In the genomic region with DNA sequence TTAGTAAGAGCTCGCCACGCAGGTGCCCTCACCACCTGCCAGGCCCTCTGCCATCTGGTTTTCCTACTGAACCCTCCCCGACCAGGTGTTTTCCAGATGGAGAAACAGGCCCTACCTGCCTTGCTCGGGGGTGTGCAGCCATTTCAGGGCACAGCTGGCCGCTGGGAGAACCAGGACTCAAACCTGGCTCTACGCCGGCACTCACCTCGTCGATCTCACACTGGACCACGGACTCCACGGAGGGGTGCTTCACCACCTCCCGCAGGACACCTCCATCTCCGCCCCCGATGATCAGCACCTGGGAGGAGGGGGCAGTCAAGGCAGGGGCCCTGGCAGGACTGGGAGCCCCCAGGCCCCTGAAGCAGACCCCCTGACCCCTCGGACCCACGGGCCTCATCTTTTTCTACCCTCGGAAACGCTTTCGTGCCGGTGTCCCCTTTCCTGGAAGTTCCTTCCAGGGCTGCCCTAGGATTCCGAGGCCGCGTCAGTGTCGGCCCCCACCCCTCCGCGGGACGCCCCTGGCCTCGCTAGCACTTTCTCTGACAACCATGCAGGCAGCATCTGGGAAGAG, we compare ENCODE assay signal across 8 cellular contexts. TPM values are rescaled to one million over a fixed set of nuclear protein-coding genes. Genes with fewer than 3 reads are reported as not detected.
DNase-seq lines count a peak whose midpoint lies in the region; ATAC-seq, FAIRE-seq and TF ChIP-seq lines count a peak whose summit lies in the region.

No MANE protein-coding gene starts in this region.

- H3K79me2 ChIP-seq in PC-9 (ENCODE audit: low read depth), result peaks cover 14% of the 10 kb centered on the region

- H3K4me1 ChIP-seq in PC-9 (replicated peaks; ENCODE audit: insufficient read depth), result no peaks in the 10 kb centered on the region
- H3K4me1 ChIP-seq in small intestine (ENCODE audit: control insufficient read depth in 2 of 2, insufficient read depth in 1 of 2, low read depth in 1 of 2, low read length in 1 of 2), result peaks cover 3% of the 10 kb centered on the region in 2 donors

- H3K36me3 ChIP-seq in PC-9 (ENCODE audit: low read depth) (no peaks in the 10 kb centered on the region), small intestine (ENCODE audit: control insufficient read depth in 2 of 2, insufficient read depth in 2 of 2, low read length in 2 of 2) (peaks cover 0 to 11% of the 10 kb centered on the region in 2 donors)

- H3K4me3 ChIP-seq in PC-9 (peak overlapping the region; percentile 75), fibroblast of the aortic adventitia (ENCODE audit: low read depth, low read length) (peak overlapping the region; percentile 89), small intestine (ENCODE audit: low read depth in 1 of 2, low read length in 2 of 2) (peak overlapping the region in 1 of 2 donors; percentile 90)

- H4K20me1 ChIP-seq in PC-9 (ENCODE audit: insufficient read depth), result no peaks in the 10 kb centered on the region

- no TSS peak for BruUV-seq in PC-9 (replicated peaks; lab: Mats Ljungman, UMichigan)

- peak; percentile 48 to 76 for DNase-seq in NCI-H2081 (lab: John Stamatoyannopoulos, UW)
- no peak for DNase-seq in NCI-H2081 treated with DMSO at 0.1 percent for 48 hours (lab: John Stamatoyannopoulos, UW)
- DNase-seq in PC-9, result no peak
- no peak for DNase-seq in fibroblast of the aortic adventitia (ENCODE audit: low read depth)
- peak; percentile 32 for DNase-seq in small intestine
- no peak for DNase-seq in nucleus accumbens (lab: John Stamatoyannopoulos, UW)
- DNase-seq in stimulated activated CD4-positive, alpha-beta T cell treated with anti-CD3 and anti-CD28 coated beads, Interleukin-12 subunit alpha, Interleukin-12 subunit beta, amount 100 ng/mL, for 4 hours, result no peak

- no peaks in the 10 kb centered on the region for H3K9me2 ChIP-seq in PC-9 (ENCODE audit: insufficient read depth)

- H3K4me2 ChIP-seq in PC-9, result peak overlapping the region; percentile 82

- no peak for FAIRE-seq in small intestine (lab: Jason Lieb, UNC)

- H3F3A ChIP-seq in PC-9 (ENCODE audit: insufficient read depth, low read depth), result no peaks in the 10 kb centered on the region

- intact Hi-C loops in PC-9 (cut with micrococcal nuclease; ENCODE audit: unreplicated experiment), result no loop called here

- H3K9me3 ChIP-seq in PC-9 (ENCODE audit: insufficient read depth, low read depth) (no peaks in the 10 kb centered on the region), small intestine (ENCODE audit: control insufficient read depth, low read depth) (no peaks in the 10 kb centered on the region)

- TF ChIP-seq CTCF in PC-9 (conservative IDR thresholded peaks at IDR 0.05) (no peak), fibroblast of the aortic adventitia (IDR thresholded peaks at IDR 0.05; ENCODE audit: insufficient read depth, low read length) (no peak)

- no peaks in the 10 kb centered on the region for H3K27me3 ChIP-seq in PC-9 (ENCODE audit: insufficient read depth, low read depth)
- H3K27me3 ChIP-seq in small intestine (ENCODE audit: control insufficient read depth in 2 of 2, insufficient read depth in 2 of 2, low read length in 2 of 2), result no peaks in the 10 kb centered on the region

- WGBS in small intestine, 3 donors, result 11 to 47% (median 18%) methylated on average over 25 to 28 of the region's 28 CpGs

- CTCF ChIA-PET in PC-9 (lab: Charles Lee), result no interaction called here

- peak overlapping the region; percentile 70 for H2AFZ ChIP-seq in PC-9

- POLR2A ChIA-PET in PC-9 (lab: Charles Lee; ENCODE audit: unreplicated experiment), result no interaction called here

- ATAC-seq in HG02610 (IDR thresholded peaks at IDR 0.05; ENCODE audit: unreplicated experiment), result no peak

- H3K27ac ChIP-seq in PC-9 (no peak overlapping the region), small intestine (ENCODE audit: low read depth in 1 of 2, low read length in 1 of 2) (no peak overlapping the region)

RNA-seq across cellular contexts. Expression of gene SRM, which starts 1.1 kb away (rescaled TPM):
- total RNA-seq in PC-9 (2021) (50.3 and 55.3 TPM in 2 replicates), fibroblast of the aortic adventitia (ENCODE audit: low replicate concordance) (9.1 and 42.7 TPM in 2 replicates)
- 10 to 100 TPM in 2 of 3 donors, 1 to 10 TPM in 1; 5.6 to 67.3 (median 25.7) TPM for polyA plus RNA-seq in small intestine

RNA-seq across cellular contexts. Expression of gene MASP2, which starts 11.6 kb away (rescaled TPM):
- not detected in 2 replicates for total RNA-seq in PC-9 (2021)
- total RNA-seq in fibroblast of the aortic adventitia (ENCODE audit: low replicate concordance), result not detected in 2 replicates
- polyA plus RNA-seq in small intestine, result not detected

RNA-seq across cellular contexts. Expression of gene EXOSC10, which starts 41.0 kb away (rescaled TPM):
- total RNA-seq in PC-9 (2021) (55.8 and 57.7 TPM in 2 replicates), fibroblast of the aortic adventitia (ENCODE audit: low replicate concordance) (63.6 and 64.6 TPM in 2 replicates)
- 10 to 100 TPM; 30.1 to 38.5 (median 31.1) TPM for polyA plus RNA-seq in small intestine

RNA-seq across cellular contexts. Expression of gene TARDBP, which starts 46.2 kb away (rescaled TPM):
- total RNA-seq in PC-9 (2021), result 142 and 177 TPM in 2 replicates
- total RNA-seq in fibroblast of the aortic adventitia (ENCODE audit: low replicate concordance), result 66.1 and 161 TPM in 2 replicates
- 100 to 1,000 TPM in 1 of 3 donors, 10 to 100 TPM in 2; 86.1 to 138 (median 94.0) TPM for polyA plus RNA-seq in small intestine

Comparison
In these comparisons a context has a peak if more than half of its experiments do, and no peak if none do; other contexts are left out.
1. DNase-seq: peak in NCI-H2081 (2 of 2) and small intestine (single experiment); none in NCI-H2081 treated with DMSO at 0.1 percent for 48 hours (single experiment), PC-9 (0 of 2), fibroblast of the aortic adventitia (single experiment), nucleus accumbens (0 of 56) and stimulated activated CD4-positive, alpha-beta T cell treated with anti-CD3 and anti-CD28 coated beads, Interleukin-12 subunit alpha, Interleukin-12 subunit beta, amount 100 ng/mL, for 4 hours (single experiment).